1 cellular context compared by ENCODE assay signal in the genomic region with DNA sequence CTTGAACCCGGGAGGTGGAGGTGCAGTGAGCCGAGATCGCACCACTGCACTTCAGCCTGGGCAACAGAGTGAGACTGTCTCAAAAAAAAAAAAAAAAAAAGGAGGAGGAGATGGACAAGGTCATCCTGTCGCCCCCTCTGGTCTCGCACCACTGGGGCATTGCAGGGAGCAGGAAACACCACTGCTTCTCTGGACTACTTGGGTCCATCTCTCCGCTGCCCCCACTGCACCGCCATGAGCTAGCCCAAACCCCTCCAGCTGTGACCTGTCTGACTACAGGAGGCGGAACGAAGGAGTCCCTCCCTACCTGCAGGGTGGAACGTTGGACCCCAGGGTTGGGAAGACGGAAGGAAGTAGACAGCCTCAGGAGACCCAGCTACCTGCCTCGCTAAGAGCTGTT.
TF ChIP-seq lines count a peak whose summit lies in the region.

No MANE protein-coding gene starts in this region.

TF ChIP-seq in GM23338, 12 proteins besides CTCF, POLR2A, EP300 and RAD21 (continued from another document):
- TF ChIP-seq ZNF462 (CRISPR knock-in tag; IDR thresholded peaks at IDR 0.05): no peak
